Comparison of ENCODE assay signal across 13 cellular contexts in the genomic region with DNA sequence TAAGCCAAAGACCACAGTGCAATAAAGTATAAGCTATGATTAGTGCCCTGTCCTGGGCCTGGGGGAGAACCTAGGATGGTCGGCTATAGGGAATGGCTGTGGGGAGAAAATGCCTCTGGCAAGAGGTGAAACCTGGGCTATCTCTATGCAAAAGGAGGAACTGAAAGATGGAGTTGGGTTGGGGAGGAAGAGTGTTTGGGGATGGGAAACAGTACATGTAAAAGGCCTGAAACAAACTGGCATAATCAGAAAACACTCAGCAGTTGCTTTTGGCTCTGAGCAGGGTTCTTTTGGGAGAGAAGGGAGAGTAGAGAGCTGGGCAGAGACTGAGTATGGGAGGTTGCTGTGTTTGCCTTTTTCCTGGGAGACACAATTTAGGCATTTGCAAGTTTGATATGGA. TPM values are rescaled to one million over a fixed set of nuclear protein-coding genes. Genes with fewer than 3 reads are reported as not detected.
DNase-seq lines count a peak whose midpoint lies in the region; ATAC-seq and TF ChIP-seq lines count a peak whose summit lies in the region.
"Had no signal": no experiment of that assay in that cellular context is flagged by ENCODE, and none has a peak within 500 bp of the region (broad histone marks: within the 10 kb centered on the region; RNA-seq: fewer than 3 reads in every experiment).

No MANE protein-coding gene starts in this region.

- no peaks in the 10 kb centered on the region for H3K9me3 Mint-ChIP-seq in natural killer cell

- ATAC-seq in GM18868 (IDR thresholded peaks at IDR 0.05; ENCODE audit: unreplicated experiment) (peak; percentile 37), natural killer cell (no peak)

- H3K4me3 Mint-ChIP-seq in natural killer cell: peak overlapping the region; percentile 6

- DNase-seq in SIG-M5 treated with dmso at 0.1 percent for 504 hours (lab: John Stamatoyannopoulos, UW; ENCODE audit: unreplicated experiment) (peak; percentile 43), SIG-M5 (lab: John Stamatoyannopoulos, UW) (no peak), SKM-1 treated with dmso at 0.1 percent for 144 hours (lab: John Stamatoyannopoulos, UW; ENCODE audit: unreplicated experiment) (peak; percentile 42), natural killer cell (no peak), HuH-7.5 (ENCODE audit: low spot score) (no peak), GM10266 (ENCODE audit: extremely low spot score) (no peak), germinal center (ENCODE audit: low spot score) (no peak)
- DNase-seq: anterior cingulate cortex, dermis blood vessel endothelial cell, NCI-H1417, NCI-H510A, occipital lobe had no signal

- H3K4me1 Mint-ChIP-seq in natural killer cell: peaks cover 42 to 46% of the 10 kb centered on the region in 2 donors

- no peaks in the 10 kb centered on the region for H3K36me3 Mint-ChIP-seq in natural killer cell

- intact Hi-C loops in natural killer cell (cut with micrococcal nuclease): no loop called here

- peak overlapping the region; percentile 22 to 73 for H3K27ac Mint-ChIP-seq in natural killer cell

- TF ChIP-seq CTCF in natural killer cell (IDR thresholded peaks at IDR 0.05): no peak
- TF ChIP-seq CTCF in GM10266 (IDR thresholded peaks at IDR 0.05; ENCODE audit: control insufficient read depth, insufficient read depth, low read depth, missing control alignments): no peak

- H3K27me3 Mint-ChIP-seq in natural killer cell (ENCODE audit: low read depth in 2 of 2): no peaks in the 10 kb centered on the region

RNA-seq across cellular contexts. Expression of a gene that starts 31.9 kb away (rescaled TPM):
- total RNA-seq in natural killer cell: 10 to 100 TPM; 10.5 to 15.5 (median 13.0) TPM

Comparison
In these comparisons a context has a peak if more than half of its experiments do, and no peak if none do; other contexts are left out.
1. DNase-seq: peak in SIG-M5 treated with dmso at 0.1 percent for 504 hours (single experiment) and SKM-1 treated with dmso at 0.1 percent for 144 hours (single experiment); none in SIG-M5 (single experiment), natural killer cell (single experiment), HuH-7.5 (single experiment), GM10266 (single experiment) and germinal center (single experiment).